In the genomic region with DNA sequence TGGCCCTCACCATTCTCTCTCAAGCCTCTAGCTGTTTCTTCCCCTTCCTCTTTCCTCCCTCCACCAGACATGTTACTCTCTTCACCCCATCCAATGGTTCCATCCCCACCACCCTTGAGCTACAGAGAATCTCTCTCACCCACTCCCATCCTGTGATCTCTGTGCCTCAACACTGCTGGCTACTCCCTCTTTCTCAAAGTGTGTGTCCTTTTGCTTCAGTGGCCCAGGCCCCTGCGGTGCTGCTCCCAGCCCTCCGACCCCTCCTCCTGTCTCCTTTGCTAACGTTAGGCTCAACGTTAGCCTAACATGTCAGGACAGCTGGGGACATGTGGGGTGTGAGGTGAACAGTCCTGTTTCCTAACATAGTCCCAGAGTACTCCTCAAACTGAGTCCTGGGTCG, we compare ENCODE assay signal across 1 cellular context.
TF ChIP-seq lines count a peak whose summit lies in the region.

No MANE protein-coding gene starts in this region.

TF ChIP-seq in SK-N-SH treated with all-trans-retinoic acid at 6 μM for 48 hours, 23 proteins besides CTCF, POLR2A, EP300 and RAD21 (continued from another document):
- TF ChIP-seq, protein P1, sequence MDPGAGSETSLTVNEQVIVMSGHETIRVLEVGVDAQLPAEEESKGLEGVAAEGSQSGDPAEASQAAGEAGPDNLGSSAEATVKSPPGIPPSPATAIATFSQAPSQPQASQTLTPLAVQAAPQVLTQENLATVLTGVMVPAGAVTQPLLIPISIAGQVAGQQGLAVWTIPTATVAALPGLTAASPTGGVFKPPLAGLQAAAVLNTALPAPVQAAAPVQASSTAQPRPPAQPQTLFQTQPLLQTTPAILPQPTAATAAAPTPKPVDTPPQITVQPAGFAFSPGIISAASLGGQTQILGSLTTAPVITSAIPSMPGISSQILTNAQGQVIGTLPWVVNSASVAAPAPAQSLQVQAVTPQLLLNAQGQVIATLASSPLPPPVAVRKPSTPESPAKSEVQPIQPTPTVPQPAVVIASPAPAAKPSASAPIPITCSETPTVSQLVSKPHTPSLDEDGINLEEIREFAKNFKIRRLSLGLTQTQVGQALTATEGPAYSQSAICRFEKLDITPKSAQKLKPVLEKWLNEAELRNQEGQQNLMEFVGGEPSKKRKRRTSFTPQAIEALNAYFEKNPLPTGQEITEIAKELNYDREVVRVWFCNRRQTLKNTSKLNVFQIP (CRISPR knock-in tag; IDR thresholded peaks at IDR 0.05; ENCODE audit: borderline replicate concordance, low read depth): no peak
- no peak for TF ChIP-seq BACH2 (CRISPR knock-in tag; IDR thresholded peaks at IDR 0.05; ENCODE audit: borderline replicate concordance)
